8 cellular contexts compared by ENCODE assay signal in genomic region chr15:98779463-98780071, GRCh38.
DNase-seq lines count a peak whose midpoint lies in the region; ATAC-seq and TF ChIP-seq lines count a peak whose summit lies in the region.

No MANE protein-coding gene starts in this region.

- no peaks in the 10 kb centered on the region for H3K4me1 Mint-ChIP-seq in MCF 10A (ENCODE audit: insufficient read depth, unreplicated experiment)

- BruUV-seq in MCF 10A (replicated peaks; lab: Mats Ljungman, UMichigan) = no TSS peak

- POLR2A ChIA-PET in MCF 10A (lab: Yijun Ruan, JAX) = interaction anchor here (0.5 to 3.0 kb wide), 5 partner anchors 20 to 99 kb away, joined by 3 to 12 read pairs (median 4); no protein-coding TSS in a partner anchor

- peak; percentile 99 for TF ChIP-seq CTCF in VCaP (conservative IDR thresholded peaks at IDR 0.05)
- TF ChIP-seq CTCF in MCF 10A (IDR thresholded peaks at IDR 0.05; ENCODE audit: unreplicated experiment) = peak; percentile 58

- no peak overlapping the region for H3K27ac Mint-ChIP-seq in MCF 10A (ENCODE audit: low read depth, unreplicated experiment)

- peak overlapping the region; percentile 45 for H3K4me3 Mint-ChIP-seq in MCF 10A (ENCODE audit: unreplicated experiment)

- intact Hi-C loops in MCF 10A (cut with micrococcal nuclease) = loop anchor here (1.0 to 10.0 kb wide), 3 partner anchors 126 to 295 kb away; no protein-coding TSS in a partner anchor

- H3K27me3 Mint-ChIP-seq in MCF 10A (ENCODE audit: insufficient read depth, unreplicated experiment) = no peaks in the 10 kb centered on the region

- H3K9me3 Mint-ChIP-seq in MCF 10A (ENCODE audit: unreplicated experiment) = no peaks in the 10 kb centered on the region

- DNase-seq in activated gamma-delta T cell treated with Interleukin-2 at 50 U/mL for 16 hours (peak; percentile 70), activated gamma-delta T cell (lab: John Stamatoyannopoulos, UW) (no peak), NCI-H2029 (lab: John Stamatoyannopoulos, UW) (peak; percentile 44), MCF 10A (ENCODE audit: unreplicated experiment) (peak; percentile 69), iris pigment epithelial cell (ENCODE audit: low read depth) (peak; percentile 63)
- peak; percentile 52 to 67 (median 66) for DNase-seq in stimulated activated CD4-positive, alpha-beta T cell treated with anti-CD3 and anti-CD28 coated beads, Interleukin-1b, Interleukin-23, amount 100 ng/mL, for 24 hours (ENCODE audit: low read depth in 4 of 4, low spot score in 1 of 4)

- peak overlapping the region; percentile 95 for H3K27ac ChIP-seq in VCaP

- no peaks in the 10 kb centered on the region for H3K36me3 Mint-ChIP-seq in MCF 10A (ENCODE audit: insufficient read depth, unreplicated experiment)

- CTCF ChIA-PET in MCF 10A (lab: Yijun Ruan, JAX) = interaction anchor here (0.6 to 2.1 kb wide), 15 partner anchors 10 to 257 kb away, joined by 3 to 12 read pairs (median 4); no protein-coding TSS in a partner anchor

- peak; percentile 82 for ATAC-seq in HG02852 (IDR thresholded peaks at IDR 0.05; ENCODE audit: unreplicated experiment)
